Comparison of ENCODE assay signal across 24 cellular contexts in the genomic region with DNA sequence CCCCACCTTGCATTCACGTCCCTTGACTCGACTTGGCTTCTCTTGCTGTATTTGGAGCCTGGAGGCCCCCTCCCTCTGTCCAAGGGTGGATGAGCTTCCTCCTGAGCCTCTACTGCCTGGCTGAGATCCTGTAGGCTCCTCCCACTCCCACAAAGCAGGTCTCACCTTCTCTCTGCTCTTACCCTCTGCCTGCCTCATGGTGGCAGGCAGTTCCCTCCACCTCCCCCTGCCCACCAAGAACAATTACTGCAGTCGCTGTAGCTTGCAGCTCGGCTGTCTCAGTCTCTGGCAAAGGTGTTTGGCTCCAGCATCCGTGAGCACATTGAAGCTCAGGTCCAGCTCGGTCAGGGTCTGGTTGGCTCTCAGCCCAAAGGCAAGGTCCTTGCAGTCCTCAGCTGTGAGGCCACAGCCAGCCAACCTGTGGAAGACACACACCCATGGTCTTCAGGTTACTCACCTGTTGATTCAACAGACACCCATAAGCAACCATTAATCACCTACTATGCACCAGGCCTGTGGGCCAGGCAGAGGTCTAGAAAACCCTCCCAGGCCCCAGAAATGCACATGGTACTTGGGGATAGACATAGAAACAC. TPM values are rescaled to one million over a fixed set of nuclear protein-coding genes. Genes with fewer than 3 reads are reported as not detected.
DNase-seq lines count a peak whose midpoint lies in the region; ATAC-seq, FAIRE-seq and TF ChIP-seq lines count a peak whose summit lies in the region.
"Had no signal": no experiment of that assay in that cellular context is flagged by ENCODE, and none has a peak within 500 bp of the region (broad histone marks: within the 10 kb centered on the region; RNA-seq: fewer than 3 reads in every experiment).

No MANE protein-coding gene starts in this region.

- peak overlapping the region; percentile 4 for H2BK5ac ChIP-seq in H1 (ENCODE audit: low read depth, low read length)

- H3K4me3 Mint-ChIP-seq in GM23338 (no peak overlapping the region), neural progenitor cell (no peak overlapping the region)
- H3K4me3 Mint-ChIP-seq: activated CD4-positive, alpha-beta T cell treated with anti-CD3 and anti-CD28 coated beads, Interleukin-2, amount 10 ng/mL, durations not matched to agents 24 days and 14 days; activated naive CD4-positive, alpha-beta T cell treated with anti-CD3 and anti-CD28 coated beads, Interleukin-2, amount 50 U/mL, for 24 hours; central memory CD8-positive, alpha-beta T cell; T-helper 1 cell treated with Interleukin-12 subunit alpha and Interleukin-12 subunit beta and Interleukin-4 antibody, amounts not matched to agents 30 μg/mL and 1 μg/mL, for 36 hours had no signal

- H3F3A ChIP-seq in GM23338 (replicated peaks; ENCODE audit: low read depth) (no peaks in the 10 kb centered on the region), neural progenitor cell (ENCODE audit: low read depth) (no peaks in the 10 kb centered on the region)

- H3K14ac ChIP-seq in H1 (ENCODE audit: insufficient read length) = no peak overlapping the region

- H3K4me2 ChIP-seq in GM23338 = no peak overlapping the region
- peak overlapping the region; percentile 24 to 34; a peak in 1 of 4 replicates for H3K4me2 ChIP-seq in H1 (ENCODE audit: insufficient read depth in 1 of 2, low read depth in 2 of 2, low read length in 2 of 2)
- no peak overlapping the region for H3K4me2 ChIP-seq in neural progenitor cell

- H4K91ac ChIP-seq in H1 (replicated peaks; ENCODE audit: insufficient read length, low read length) = no peak overlapping the region

- POLR2A ChIA-PET in H1 (lab: Charles Lee; ENCODE audit: partially characterized antibody) = interaction anchor here (0.8 to 1.7 kb wide), 3 partner anchors 14 to 41 kb away, joined by 3 read pairs; a partner anchor contains a TSS

- H3K27ac ChIP-seq in GM23338 (ENCODE audit: low read depth) (no peak overlapping the region), H1 (ENCODE audit: low read depth, low read length) (no peak overlapping the region), neural progenitor cell (no peak overlapping the region)
- H3K27ac ChIP-seq: foreskin keratinocyte had no signal

- peak overlapping the region; percentile 94 for H2BK12ac ChIP-seq in H1 (ENCODE audit: low read depth, low read length)

- H2AFZ ChIP-seq in GM23338 (peak overlapping the region; percentile 97), H1 (ENCODE audit: low read length) (peak overlapping the region; percentile 99), neural progenitor cell (replicated peaks) (peak overlapping the region; percentile 83)

- H3K23me2 ChIP-seq in H1 (ENCODE audit: low read depth, low read length) = peaks cover 4% of the 10 kb centered on the region; the same call in 1 of the 2 replicates

- H3K4me3 ChIP-seq in GM23338 = no peak overlapping the region
- no peak overlapping the region for H3K4me3 ChIP-seq in H1 (ENCODE audit: extremely low read depth in 1 of 4, insufficient read depth in 2 of 4, low read depth in 3 of 4, low read length in 4 of 4)
- H3K4me3 ChIP-seq in neural progenitor cell = no peak overlapping the region
- H3K4me3 ChIP-seq in mucosa of descending colon = no peak overlapping the region

- no peak overlapping the region for H3K9ac ChIP-seq in H1 (replicated peaks in 1 of 4; ENCODE audit: extremely low read depth in 1 of 4, low read depth in 3 of 4, low read length in 3 of 4)
- H3K9ac ChIP-seq in neural progenitor cell = no peak overlapping the region

- H2BK20ac ChIP-seq in H1 (ENCODE audit: low read length) = peak overlapping the region; percentile 73; the same call in 1 of the 2 replicates

- CTCF ChIA-PET in H1 (lab: Charles Lee; ENCODE audit: partially characterized antibody) = interaction anchor here (0.6 to 2.1 kb wide), 9 partner anchors 10 to 82 kb away, joined by 3 to 8 read pairs (median 4); no protein-coding TSS in a partner anchor

- TF ChIP-seq CTCF in GM23338 (conservative IDR thresholded peaks at IDR 0.05; ENCODE audit: low read depth in 2 of 2) (peak; percentile 15 to 39; a peak in 3 of 4 replicates), H1 (IDR thresholded peaks at IDR 0.05; ENCODE audit: control extremely low read depth in 1 of 3, insufficient read depth in 1 of 3, low read depth in 1 of 3, low read length in 3 of 3) (peak; percentile 31 to 44 (median 37); a peak in 3 of 4 replicates), neural progenitor cell (IDR thresholded peaks at IDR 0.05) (peak; percentile 19), mucosa of descending colon (IDR thresholded peaks at IDR 0.05) (no peak)

- ATAC-seq in GM23338 = peak; percentile 97
- ATAC-seq in mucosa of descending colon = no peak
- ATAC-seq in GM18870 (IDR thresholded peaks at IDR 0.05; ENCODE audit: unreplicated experiment) = no peak
- ATAC-seq: foreskin keratinocyte had no signal

- H3K79me2 ChIP-seq in GM23338 (replicated peaks; ENCODE audit: insufficient read depth) (no peaks in the 10 kb centered on the region), H1 (ENCODE audit: control insufficient read depth in 1 of 2, insufficient read depth in 2 of 2, low read length in 2 of 2) (no peaks in the 10 kb centered on the region), neural progenitor cell (ENCODE audit: low read depth) (no peaks in the 10 kb centered on the region)

- TF ChIP-seq EP300 in H1 (IDR thresholded peaks at IDR 0.05; ENCODE audit: borderline replicate concordance in 1 of 2, low read depth in 2 of 2, low read length in 2 of 2) = peak in 1 of 2 experiments; percentile 75; a peak in 1 of 3 replicates

- H3K4me1 Mint-ChIP-seq in GM23338 (peaks cover 8% of the 10 kb centered on the region), neural progenitor cell (peaks cover 17% of the 10 kb centered on the region)
- H3K4me1 Mint-ChIP-seq: activated CD4-positive, alpha-beta T cell treated with anti-CD3 and anti-CD28 coated beads, Interleukin-2, amount 10 ng/mL, durations not matched to agents 24 days and 14 days; activated naive CD4-positive, alpha-beta T cell treated with anti-CD3 and anti-CD28 coated beads, Interleukin-2, amount 50 U/mL, for 24 hours had no signal

- peak; percentile 42 to 47 for TF ChIP-seq RAD21 in H1 (IDR thresholded peaks at IDR 0.05 in 1 of 2, conservative IDR thresholded peaks at IDR 0.05 in 1 of 2; ENCODE audit: low read depth in 2 of 2, low read length in 2 of 2)

- H3K9me3 Mint-ChIP-seq in GM23338 (no peaks in the 10 kb centered on the region; the same call in 2 of the 3 replicates), neural progenitor cell (no peaks in the 10 kb centered on the region)
- H3K9me3 Mint-ChIP-seq: activated CD4-positive, alpha-beta T cell treated with anti-CD3 and anti-CD28 coated beads, Interleukin-2, amount 10 ng/mL, durations not matched to agents 24 days and 14 days; activated naive CD4-positive, alpha-beta T cell treated with anti-CD3 and anti-CD28 coated beads, Interleukin-2, amount 50 U/mL, for 24 hours; central memory CD8-positive, alpha-beta T cell; T-helper 1 cell treated with Interleukin-12 subunit alpha and Interleukin-12 subunit beta and Interleukin-4 antibody, amounts not matched to agents 30 μg/mL and 1 μg/mL, for 36 hours had no signal

- no peak overlapping the region for H3K4ac ChIP-seq in H1 (replicated peaks; ENCODE audit: insufficient read length, low read depth, low read length)

- H2BK15ac ChIP-seq in H1 (ENCODE audit: low read length) = peak overlapping the region; percentile 10; the same call in 1 of the 2 replicates

- no peak overlapping the region for H2AK5ac ChIP-seq in H1 (ENCODE audit: low read depth, low read length)

- H3K36me3 Mint-ChIP-seq in GM23338 (ENCODE audit: low read depth) = no peaks in the 10 kb centered on the region
- no peaks in the 10 kb centered on the region for H3K36me3 Mint-ChIP-seq in neural progenitor cell

- DNase-seq in NCI-H82 (lab: John Stamatoyannopoulos, UW) = peak; percentile 17
- no peak for DNase-seq in NCI-H82 treated with DMSO at 0.1 percent for 48 hours (lab: John Stamatoyannopoulos, UW; ENCODE audit: unreplicated experiment)
- peak; percentile 68 for DNase-seq in GM23338 (ENCODE audit: low spot score)
- peak in 1 of 2 experiments; percentile 13 for DNase-seq in H1 (ENCODE audit: low read depth in 1 of 2, low spot score in 2 of 2)
- DNase-seq in neural progenitor cell (ENCODE audit: low spot score) = peak; percentile 37
- DNase-seq in mucosa of descending colon = no peak
- no peak for DNase-seq in AML-193 (lab: John Stamatoyannopoulos, UW)
- DNase-seq: activated CD4-positive, alpha-beta T cell treated with anti-CD3 and anti-CD28 coated beads, Interleukin-2, amount 10 ng/mL, durations not matched to agents 24 days and 14 days; BE2C; foreskin keratinocyte; Kasumi-1; kidney; mammary epithelial cell; NCI-H1048; NCI-H2029; NCI-H446 treated with DMSO at 0.1 percent for 48 hours; stimulated activated CD4-positive, alpha-beta T cell treated with anti-CD3 and anti-CD28 coated beads, Interleukin-2, amount 100 ng/mL, for 48 hours; stimulated activated naive CD4-positive, alpha-beta T cell had no signal

- no peak for TF ChIP-seq POLR2A in H1 (IDR thresholded peaks at IDR 0.05; ENCODE audit: control extremely low read depth in 1 of 2, low read depth in 2 of 2, low read length in 2 of 2)

- H4K20me1 ChIP-seq in GM23338 (replicated peaks; ENCODE audit: insufficient read depth) = no peaks in the 10 kb centered on the region
- no peaks in the 10 kb centered on the region for H4K20me1 ChIP-seq in H1 (replicated peaks in 1 of 2; ENCODE audit: control insufficient read depth in 1 of 2, insufficient read depth in 2 of 2, low read length in 2 of 2)
- H4K20me1 ChIP-seq in neural progenitor cell (ENCODE audit: low read depth) = no peaks in the 10 kb centered on the region

- peak; percentile 60 for FAIRE-seq in H1 (lab: Jason Lieb, UNC)
- FAIRE-seq: astrocyte, kidney, RCC 7860 had no signal

- H3K27me3 Mint-ChIP-seq in GM23338 (ENCODE audit: insufficient read depth, low read depth, poor library complexity) (peaks cover 13% of the 10 kb centered on the region), neural progenitor cell (ENCODE audit: insufficient read depth, low read depth) (peaks cover 6% of the 10 kb centered on the region)
- H3K27me3 Mint-ChIP-seq: activated CD4-positive, alpha-beta T cell treated with anti-CD3 and anti-CD28 coated beads, Interleukin-2, amount 10 ng/mL, durations not matched to agents 24 days and 14 days; activated naive CD4-positive, alpha-beta T cell treated with anti-CD3 and anti-CD28 coated beads, Interleukin-2, amount 50 U/mL, for 24 hours; central memory CD8-positive, alpha-beta T cell had no signal

- H4K8ac ChIP-seq in H1 (ENCODE audit: extremely low read depth, insufficient read depth, low read length) = no peak overlapping the region

- H3K27ac Mint-ChIP-seq in GM23338 (no peak overlapping the region), neural progenitor cell (peak overlapping the region; percentile 68)
- H3K27ac Mint-ChIP-seq: activated CD4-positive, alpha-beta T cell treated with anti-CD3 and anti-CD28 coated beads, Interleukin-2, amount 10 ng/mL, durations not matched to agents 24 days and 14 days; T-helper 1 cell treated with Interleukin-12 subunit alpha and Interleukin-12 subunit beta and Interleukin-4 antibody, amounts not matched to agents 30 μg/mL and 1 μg/mL, for 36 hours had no signal

- no peak overlapping the region for H3K23ac ChIP-seq in H1 (ENCODE audit: insufficient read length)

- no peaks in the 10 kb centered on the region for H3K9me3 ChIP-seq in H1 (ENCODE audit: insufficient read depth in 2 of 2, low read depth in 1 of 2, low read length in 1 of 2)
- no peaks in the 10 kb centered on the region for H3K9me3 ChIP-seq in neural progenitor cell (ENCODE audit: low read depth)
- H3K9me3 ChIP-seq in mucosa of descending colon = no peaks in the 10 kb centered on the region
- H3K9me3 ChIP-seq: BE2C had no signal

- no peaks in the 10 kb centered on the region for H3K79me1 ChIP-seq in H1 (ENCODE audit: low read depth, low read length)

- H3K4me1 ChIP-seq in GM23338 (ENCODE audit: insufficient read depth) (no peaks in the 10 kb centered on the region), H1 (replicated peaks in 1 of 4; ENCODE audit: control insufficient read depth in 3 of 4, insufficient read depth in 4 of 4, low read length in 3 of 4) (peaks cover 0 to 6% (median 2%) of the 10 kb centered on the region in 4 experiments; a peak in 4 of 7 replicates), neural progenitor cell (peaks cover 5% of the 10 kb centered on the region), mucosa of descending colon (ENCODE audit: low read depth) (no peaks in the 10 kb centered on the region)
- H3K4me1 ChIP-seq: BE2C, foreskin keratinocyte had no signal

- H3K36me3 ChIP-seq in GM23338 (ENCODE audit: insufficient read depth) (no peaks in the 10 kb centered on the region), H1 (ENCODE audit: control insufficient read depth in 2 of 4, insufficient read depth in 4 of 4, low read length in 3 of 4) (no peaks in the 10 kb centered on the region), neural progenitor cell (no peaks in the 10 kb centered on the region), mucosa of descending colon (ENCODE audit: low read depth) (no peaks in the 10 kb centered on the region)
- H3K36me3 ChIP-seq: BE2C had no signal

- H3K27me3 ChIP-seq in GM23338 (ENCODE audit: insufficient read depth) (no peaks in the 10 kb centered on the region), H1 (replicated peaks in 1 of 4; ENCODE audit: control insufficient read depth in 3 of 4, extremely low read depth in 1 of 4, insufficient read depth in 3 of 4, low read length in 3 of 4) (no peaks in the 10 kb centered on the region), neural progenitor cell (no peaks in the 10 kb centered on the region)
- H3K27me3 ChIP-seq: BE2C, foreskin keratinocyte had no signal

- no peak overlapping the region for H3K56ac ChIP-seq in H1 (replicated peaks; ENCODE audit: insufficient read length, low read depth, low read length)

- peak overlapping the region; percentile 16; the same call in 1 of the 2 replicates for H3K18ac ChIP-seq in H1 (ENCODE audit: extremely low read depth, low read length)

- 60% methylated on average over 6 of the region's 6 CpGs; no CpG with 5 or more reads in 1 of the 2 experiments for WGBS in H1 (ENCODE audit: extremely low coverage in 1 of 2, insufficient coverage in 1 of 2, insufficient read length in 1 of 2, insufficient replicate concordance in 2 of 2, low coverage in 1 of 2, low lambda C conversion rate in 2 of 2, missing lambda C conversion rate in 1 of 2), 2 experiments

- no peaks in the 10 kb centered on the region for H3K9me2 ChIP-seq in GM23338 (ENCODE audit: insufficient read depth)

- H4K5ac ChIP-seq in H1 (ENCODE audit: insufficient read length, low read depth, low read length) = peak overlapping the region; percentile 2

- intact Hi-C loops in mucosa of descending colon (cut with DNase I, micrococcal nuclease) = no loop called here

- no peak overlapping the region for H2BK120ac ChIP-seq in H1 (replicated peaks; ENCODE audit: low read depth, low read length)

RNA-seq across cellular contexts. Expression of a gene that starts 42.6 kb away (rescaled TPM):
- 10.3 and 16.2 TPM in 2 replicates for total RNA-seq in GM23338 (2014; rRNA removed; shearing (Covaris generic))
- polyA plus RNA-seq in GM23338 (2016; fragmentation: Nextera tagmentation; extraction: Ambion mirVana) (7.6 and 8.9 TPM in 2 replicates), H1 (2011; rRNA removed) (8.6 and 9.2 TPM in 2 replicates)
- 10.0 and 10.4 TPM in 2 replicates for total RNA-seq in H1 (2021; fragmentation: NEBNext Ultra II Directional; extraction: Animal tissue kit (Norgen Biotek cat#: 25700))
- 11.0 TPM for polyA plus RNA-seq in H1 (2011; cell fraction: cytosol; rRNA removed)
- polyA plus RNA-seq in H1 (2011; cell fraction: nucleus; rRNA removed) = 6.3 TPM
- polyA plus RNA-seq in H1 (2012, experiment 1 of 2) = 4.7 to 7.5 TPM (median 6.6 TPM) in 4 replicates
- polyA plus RNA-seq in H1 (2012, experiment 2 of 2) = 7.4 TPM
- 5.8 TPM for polyA plus RNA-seq in H1 (2013, experiment 1 of 2)
- 5.1 TPM for polyA plus RNA-seq in H1 (2013, experiment 2 of 2)
- polyA minus RNA-seq in H1 (2011; rRNA and poly(A)+ RNA removed) = 0.59 and 1.5 TPM in 2 replicates
- polyA minus RNA-seq in H1 (2011; cell fraction: cytosol; rRNA and poly(A)+ RNA removed) = 4.1 TPM
- 3.3 TPM for polyA minus RNA-seq in H1 (2011; cell fraction: nucleus; rRNA and poly(A)+ RNA removed)
- total RNA-seq in neural progenitor cell (ENCODE audit: low replicate concordance) (29.3 and 88.3 TPM in 2 replicates), mucosa of descending colon (10 to 100 TPM in 1 of 3 donors, 1 to 10 TPM in 2; 4.6 to 13.9 (median 8.0) TPM)

RNA-seq across cellular contexts. Expression of a gene that starts 55.3 kb away (rescaled TPM):
- 22.8 and 25.7 TPM in 2 replicates for total RNA-seq in GM23338 (2014; rRNA removed; shearing (Covaris generic))
- polyA plus RNA-seq in GM23338 (2016; fragmentation: Nextera tagmentation; extraction: Ambion mirVana) (9.9 and 14.0 TPM in 2 replicates), H1 (2011; rRNA removed) (6.2 and 9.5 TPM in 2 replicates)
- 25.6 and 27.2 TPM in 2 replicates for total RNA-seq in H1 (2021; fragmentation: NEBNext Ultra II Directional; extraction: Animal tissue kit (Norgen Biotek cat#: 25700))
- polyA plus RNA-seq in H1 (2011; cell fraction: cytosol; rRNA removed) = 16.7 TPM
- polyA plus RNA-seq in H1 (2011; cell fraction: nucleus; rRNA removed) = 8.4 TPM
- 13.1 to 21.0 TPM (median 14.3 TPM) in 4 replicates for polyA plus RNA-seq in H1 (2012, experiment 1 of 2)
- 2.4 TPM for polyA plus RNA-seq in H1 (2012, experiment 2 of 2)
- 22.5 TPM for polyA plus RNA-seq in H1 (2013, experiment 1 of 2)
- polyA plus RNA-seq in H1 (2013, experiment 2 of 2) = 20.1 TPM
- 13.7 and 21.9 TPM in 2 replicates for polyA minus RNA-seq in H1 (2011; rRNA and poly(A)+ RNA removed)
- polyA minus RNA-seq in H1 (2011; cell fraction: cytosol; rRNA and poly(A)+ RNA removed) = 5.7 TPM
- polyA minus RNA-seq in H1 (2011; cell fraction: nucleus; rRNA and poly(A)+ RNA removed) = 18.2 TPM
- total RNA-seq in neural progenitor cell (ENCODE audit: low replicate concordance) (36.5 and 53.7 TPM in 2 replicates), mucosa of descending colon (10 to 100 TPM; 10.2 to 14.3 (median 12.0) TPM)

RNA-seq across cellular contexts. Expression of a gene that starts 55.7 kb away (rescaled TPM):
- 52.2 and 65.0 TPM in 2 replicates for total RNA-seq in GM23338 (2014; rRNA removed; shearing (Covaris generic))
- 91.0 and 113 TPM in 2 replicates for polyA plus RNA-seq in GM23338 (2016; fragmentation: Nextera tagmentation; extraction: Ambion mirVana)
- total RNA-seq in H1 (2021; fragmentation: NEBNext Ultra II Directional; extraction: Animal tissue kit (Norgen Biotek cat#: 25700)) = 58.4 and 67.5 TPM in 2 replicates
- 33.7 and 55.3 TPM in 2 replicates for polyA plus RNA-seq in H1 (2011; rRNA removed)
- polyA plus RNA-seq in H1 (2011; cell fraction: cytosol; rRNA removed) = 38.5 TPM
- 18.7 TPM for polyA plus RNA-seq in H1 (2011; cell fraction: nucleus; rRNA removed)
- polyA plus RNA-seq in H1 (2012, experiment 1 of 2) = 36.3 to 52.8 TPM (median 38.2 TPM) in 4 replicates
- polyA plus RNA-seq in H1 (2012, experiment 2 of 2) = 37.9 TPM
- polyA plus RNA-seq in H1 (2013, experiment 1 of 2) = 32.6 TPM
- 33.4 TPM for polyA plus RNA-seq in H1 (2013, experiment 2 of 2)
- 15.4 and 16.3 TPM in 2 replicates for polyA minus RNA-seq in H1 (2011; rRNA and poly(A)+ RNA removed)
- polyA minus RNA-seq in H1 (2011; cell fraction: cytosol; rRNA and poly(A)+ RNA removed) = 25.4 TPM
- polyA minus RNA-seq in H1 (2011; cell fraction: nucleus; rRNA and poly(A)+ RNA removed) = 30.0 TPM
- 40.9 and 47.8 TPM in 2 replicates for total RNA-seq in neural progenitor cell (ENCODE audit: low replicate concordance)
- total RNA-seq in mucosa of descending colon = 10 to 100 TPM; 43.9 to 58.5 (median 58.3) TPM

Comparison
In these comparisons a context has a peak if more than half of its experiments do, and no peak if none do; other contexts are left out.
1. DNase-seq: peak in NCI-H82 (single experiment), GM23338 (single experiment) and neural progenitor cell (single experiment); none in NCI-H82 treated with DMSO at 0.1 percent for 48 hours (single experiment), mucosa of descending colon (0 of 3) and AML-193 (0 of 2).
2. H3K4me2 ChIP-seq: peak in H1 (2 of 2); none in GM23338 (single experiment) and neural progenitor cell (single experiment).
3. Peak in every context shown above with its lines, with median percentiles within 50 percentile points of each other: H2AFZ ChIP-seq.